1 cellular context compared by ENCODE assay signal in the genomic region with DNA sequence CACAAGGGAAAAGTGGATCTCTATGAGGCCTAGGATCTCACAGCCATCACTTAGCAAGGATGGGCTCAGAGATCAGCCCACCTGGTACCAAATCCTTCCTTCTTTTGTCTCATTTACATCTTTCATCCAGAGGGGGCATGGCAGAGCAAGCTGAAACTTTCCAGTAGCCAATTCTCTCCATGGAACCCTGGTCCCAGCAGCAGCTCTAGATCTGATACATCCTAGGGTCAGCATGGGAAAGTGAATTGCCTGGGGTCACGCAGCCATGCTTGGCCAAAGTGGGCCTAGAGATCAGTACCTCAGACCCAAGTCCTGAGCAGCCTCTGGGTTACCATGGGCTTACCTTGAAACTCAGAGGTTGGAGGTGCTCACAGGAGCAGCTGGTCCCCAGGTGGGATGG.
TF ChIP-seq lines count a peak whose summit lies in the region.

No MANE protein-coding gene starts in this region.

TF ChIP-seq in GM23338, 12 proteins besides CTCF, POLR2A, EP300 and RAD21 (continued from another document):
- TF ChIP-seq, protein P1, sequence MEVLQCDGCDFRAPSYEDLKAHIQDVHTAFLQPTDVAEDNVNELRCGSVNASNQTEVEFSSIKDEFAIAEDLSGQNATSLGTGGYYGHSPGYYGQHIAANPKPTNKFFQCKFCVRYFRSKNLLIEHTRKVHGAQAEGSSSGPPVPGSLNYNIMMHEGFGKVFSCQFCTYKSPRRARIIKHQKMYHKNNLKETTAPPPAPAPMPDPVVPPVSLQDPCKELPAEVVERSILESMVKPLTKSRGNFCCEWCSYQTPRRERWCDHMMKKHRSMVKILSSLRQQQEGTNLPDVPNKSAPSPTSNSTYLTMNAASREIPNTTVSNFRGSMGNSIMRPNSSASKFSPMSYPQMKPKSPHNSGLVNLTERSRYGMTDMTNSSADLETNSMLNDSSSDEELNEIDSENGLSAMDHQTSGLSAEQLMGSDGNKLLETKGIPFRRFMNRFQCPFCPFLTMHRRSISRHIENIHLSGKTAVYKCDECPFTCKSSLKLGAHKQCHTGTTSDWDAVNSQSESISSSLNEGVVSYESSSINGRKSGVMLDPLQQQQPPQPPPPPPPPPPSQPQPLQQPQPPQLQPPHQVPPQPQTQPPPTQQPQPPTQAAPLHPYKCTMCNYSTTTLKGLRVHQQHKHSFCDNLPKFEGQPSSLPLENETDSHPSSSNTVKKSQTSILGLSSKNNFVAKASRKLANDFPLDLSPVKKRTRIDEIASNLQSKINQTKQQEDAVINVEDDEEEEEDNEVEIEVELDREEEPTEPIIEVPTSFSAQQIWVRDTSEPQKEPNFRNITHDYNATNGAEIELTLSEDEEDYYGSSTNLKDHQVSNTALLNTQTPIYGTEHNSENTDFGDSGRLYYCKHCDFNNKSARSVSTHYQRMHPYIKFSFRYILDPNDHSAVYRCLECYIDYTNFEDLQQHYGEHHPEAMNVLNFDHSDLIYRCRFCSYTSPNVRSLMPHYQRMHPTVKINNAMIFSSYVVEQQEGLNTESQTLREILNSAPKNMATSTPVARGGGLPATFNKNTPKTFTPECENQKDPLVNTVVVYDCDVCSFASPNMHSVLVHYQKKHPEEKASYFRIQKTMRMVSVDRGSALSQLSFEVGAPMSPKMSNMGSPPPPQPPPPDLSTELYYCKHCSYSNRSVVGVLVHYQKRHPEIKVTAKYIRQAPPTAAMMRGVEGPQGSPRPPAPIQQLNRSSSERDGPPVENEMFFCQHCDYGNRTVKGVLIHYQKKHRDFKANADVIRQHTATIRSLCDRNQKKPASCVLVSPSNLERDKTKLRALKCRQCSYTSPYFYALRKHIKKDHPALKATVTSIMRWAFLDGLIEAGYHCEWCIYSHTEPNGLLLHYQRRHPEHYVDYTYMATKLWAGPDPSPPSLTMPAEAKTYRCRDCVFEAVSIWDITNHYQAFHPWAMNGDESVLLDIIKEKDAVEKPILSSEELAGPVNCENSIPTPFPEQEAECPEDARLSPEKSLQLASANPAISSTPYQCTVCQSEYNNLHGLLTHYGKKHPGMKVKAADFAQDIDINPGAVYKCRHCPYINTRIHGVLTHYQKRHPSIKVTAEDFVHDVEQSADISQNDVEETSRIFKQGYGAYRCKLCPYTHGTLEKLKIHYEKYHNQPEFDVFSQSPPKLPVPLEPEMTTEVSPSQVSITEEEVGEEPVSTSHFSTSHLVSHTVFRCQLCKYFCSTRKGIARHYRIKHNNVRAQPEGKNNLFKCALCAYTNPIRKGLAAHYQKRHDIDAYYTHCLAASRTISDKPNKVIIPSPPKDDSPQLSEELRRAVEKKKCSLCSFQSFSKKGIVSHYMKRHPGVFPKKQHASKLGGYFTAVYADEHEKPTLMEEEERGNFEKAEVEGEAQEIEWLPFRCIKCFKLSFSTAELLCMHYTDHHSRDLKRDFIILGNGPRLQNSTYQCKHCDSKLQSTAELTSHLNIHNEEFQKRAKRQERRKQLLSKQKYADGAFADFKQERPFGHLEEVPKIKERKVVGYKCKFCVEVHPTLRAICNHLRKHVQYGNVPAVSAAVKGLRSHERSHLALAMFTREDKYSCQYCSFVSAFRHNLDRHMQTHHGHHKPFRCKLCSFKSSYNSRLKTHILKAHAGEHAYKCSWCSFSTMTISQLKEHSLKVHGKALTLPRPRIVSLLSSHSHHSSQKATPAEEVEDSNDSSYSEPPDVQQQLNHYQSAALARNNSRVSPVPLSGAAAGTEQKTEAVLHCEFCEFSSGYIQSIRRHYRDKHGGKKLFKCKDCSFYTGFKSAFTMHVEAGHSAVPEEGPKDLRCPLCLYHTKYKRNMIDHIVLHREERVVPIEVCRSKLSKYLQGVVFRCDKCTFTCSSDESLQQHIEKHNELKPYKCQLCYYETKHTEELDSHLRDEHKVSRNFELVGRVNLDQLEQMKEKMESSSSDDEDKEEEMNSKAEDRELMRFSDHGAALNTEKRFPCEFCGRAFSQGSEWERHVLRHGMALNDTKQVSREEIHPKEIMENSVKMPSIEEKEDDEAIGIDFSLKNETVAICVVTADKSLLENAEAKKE (CRISPR knock-in tag; IDR thresholded peaks at IDR 0.05): no peak
- TF ChIP-seq NANOG (IDR thresholded peaks at IDR 0.05; ENCODE audit: borderline replicate concordance) (no peak), EZH2 (IDR thresholded peaks at IDR 0.05; ENCODE audit: low read depth, unreplicated experiment) (no peak), STAT1 (IDR thresholded peaks at IDR 0.05; ENCODE audit: unreplicated experiment) (no peak), EZH2phosphoT487 (IDR thresholded peaks at IDR 0.05; ENCODE audit: unreplicated experiment) (no peak), ZNF114 (CRISPR knock-in tag; IDR thresholded peaks at IDR 0.05) (no peak), ZNF331 (CRISPR knock-in tag; IDR thresholded peaks at IDR 0.05; ENCODE audit: low read depth) (no peak)
TF ChIP-seq in GM23338: peak in this region for 0.
